Comparison of ENCODE assay signal across 10 cellular contexts in genomic region chr2:176128172-176129012, GRCh38. TPM values are rescaled to one million over a fixed set of nuclear protein-coding genes. Genes with fewer than 3 reads are reported as not detected.
DNase-seq lines count a peak whose midpoint lies in the region; ATAC-seq and TF ChIP-seq lines count a peak whose summit lies in the region.
"Had no signal": no experiment of that assay in that cellular context is flagged by ENCODE, and none has a peak within 500 bp of the region (broad histone marks: within the 10 kb centered on the region; RNA-seq: fewer than 3 reads in every experiment).

No MANE protein-coding gene starts in this region.

- H3K27ac Mint-ChIP-seq in activated CD4-positive, alpha-beta T cell treated with anti-CD3 and anti-CD28 coated beads, Interleukin-2, amount 10 ng/mL, durations not matched to agents 7 days and 5 days: peak overlapping the region; percentile 50
- H3K27ac Mint-ChIP-seq in activated B cell treated with CpG ODN at 0.5 μM for 24 hours: peak overlapping the region; percentile 30

- 7 to 10% methylated on average over 50 to 51 of the region's 51 CpGs for WGBS in testis, 2 donors

- H3K36me3 ChIP-seq in kidney epithelial cell (ENCODE audit: control insufficient read depth, insufficient read depth, low read length): no peaks in the 10 kb centered on the region
- H3K36me3 ChIP-seq in testis (ENCODE audit: low read depth, missing control alignments): no peaks in the 10 kb centered on the region

- H3K27me3 Mint-ChIP-seq in activated CD4-positive, alpha-beta T cell treated with anti-CD3 and anti-CD28 coated beads, Interleukin-2, amount 10 ng/mL, durations not matched to agents 7 days and 5 days: peaks cover 83% of the 10 kb centered on the region
- H3K27me3 Mint-ChIP-seq in activated B cell treated with CpG ODN at 0.5 μM for 24 hours: peaks cover 71% of the 10 kb centered on the region

- H3K9me3 Mint-ChIP-seq in activated CD4-positive, alpha-beta T cell treated with anti-CD3 and anti-CD28 coated beads, Interleukin-2, amount 10 ng/mL, durations not matched to agents 7 days and 5 days: no peaks in the 10 kb centered on the region
- H3K9me3 Mint-ChIP-seq in activated B cell treated with CpG ODN at 0.5 μM for 24 hours: no peaks in the 10 kb centered on the region

- H3K9me3 ChIP-seq in testis: no peaks in the 10 kb centered on the region

- DNase-seq in activated CD4-positive, alpha-beta T cell treated with anti-CD3 and anti-CD28 coated beads, Interleukin-2, amount 10 ng/mL, durations not matched to agents 7 days and 5 days: no peak
- DNase-seq in activated CD4-positive, alpha-beta T cell treated with anti-CD3 and anti-CD28 coated beads, Interleukin-2, amount 50 U/mL, for 48 hours: no peak
- DNase-seq in activated B cell treated with CpG ODN at 0.5 μM for 24 hours (no peak), kidney epithelial cell (ENCODE audit: low read depth) (no peak), testis (no peak), AML-193 (lab: John Stamatoyannopoulos, UW) (no peak)
- no peak for DNase-seq in stimulated activated CD4-positive, alpha-beta T cell treated with anti-CD3 and anti-CD28 coated beads, Interleukin-4, amount 100 ng/mL, for 24 hours
- DNase-seq: effector CD4-positive, alpha-beta T cell; Karpas-422 had no signal

- ATAC-seq in activated B cell treated with CpG ODN at 0.5 μM for 24 hours (ENCODE audit: low read depth) (no peak), GM18520 (IDR thresholded peaks at IDR 0.05; ENCODE audit: unreplicated experiment) (no peak)

- CTCF ChIA-PET in activated CD4-positive, alpha-beta T cell treated with anti-CD3 and anti-CD28 coated beads, Interleukin-2, amount 10 ng/mL, durations not matched to agents 7 days and 5 days (lab: Charles Lee): interaction anchor here (0.5 to 2.3 kb wide), 7 partner anchors 12 to 972 kb away, joined by 3 to 8 read pairs (median 3); no protein-coding TSS in a partner anchor
- CTCF ChIA-PET in activated B cell treated with CpG ODN at 0.5 μM for 24 hours (lab: Charles Lee): interaction anchor here (0.6 to 4.7 kb wide), 11 partner anchors 8 to 1037 kb away, joined by 3 to 94 read pairs (median 17); no protein-coding TSS in a partner anchor

- H3K4me3 Mint-ChIP-seq in activated CD4-positive, alpha-beta T cell treated with anti-CD3 and anti-CD28 coated beads, Interleukin-2, amount 10 ng/mL, durations not matched to agents 7 days and 5 days: peak overlapping the region; percentile 19
- peak overlapping the region; percentile 44 for H3K4me3 Mint-ChIP-seq in activated B cell treated with CpG ODN at 0.5 μM for 24 hours

- peaks cover 23% of the 10 kb centered on the region for H3K4me1 Mint-ChIP-seq in activated CD4-positive, alpha-beta T cell treated with anti-CD3 and anti-CD28 coated beads, Interleukin-2, amount 10 ng/mL, durations not matched to agents 7 days and 5 days
- peaks cover 37% of the 10 kb centered on the region for H3K4me1 Mint-ChIP-seq in activated B cell treated with CpG ODN at 0.5 μM for 24 hours

- POLR2A ChIA-PET in activated CD4-positive, alpha-beta T cell treated with anti-CD3 and anti-CD28 coated beads, Interleukin-2, amount 10 ng/mL, durations not matched to agents 7 days and 5 days (lab: Charles Lee): no interaction called here
- POLR2A ChIA-PET in activated B cell treated with CpG ODN at 0.5 μM for 24 hours (lab: Charles Lee): no interaction called here

- no peaks in the 10 kb centered on the region for H3K27me3 ChIP-seq in kidney epithelial cell (ENCODE audit: control insufficient read depth, insufficient read depth, low read length)
- no peaks in the 10 kb centered on the region for H3K27me3 ChIP-seq in testis

- H3K36me3 Mint-ChIP-seq in activated CD4-positive, alpha-beta T cell treated with anti-CD3 and anti-CD28 coated beads, Interleukin-2, amount 10 ng/mL, durations not matched to agents 7 days and 5 days (ENCODE audit: low read depth): no peaks in the 10 kb centered on the region
- no peaks in the 10 kb centered on the region for H3K36me3 Mint-ChIP-seq in activated B cell treated with CpG ODN at 0.5 μM for 24 hours (ENCODE audit: low read depth)

- peaks cover 12% of the 10 kb centered on the region for H3K4me1 ChIP-seq in testis

- TF ChIP-seq CTCF in activated B cell treated with CpG ODN at 0.5 μM for 24 hours (IDR thresholded peaks at IDR 0.05) (no peak), kidney epithelial cell (IDR thresholded peaks at IDR 0.05; ENCODE audit: insufficient read depth, low read length, poor library complexity, severe bottlenecking) (no peak), testis (IDR thresholded peaks at IDR 0.05) (no peak)

- intact Hi-C loops in activated B cell treated with CpG ODN at 0.5 μM for 24 hours (cut with micrococcal nuclease) (loop anchor here (2.0 to 5.0 kb wide), 2 partner anchors 1289 to 1634 kb away; no protein-coding TSS in a partner anchor), testis (cut with DNase I; ENCODE audit: low total_unique reads) (loop anchor here (10.0 kb wide), 1 partner anchor 1026 kb away; no protein-coding TSS in a partner anchor)

- no peak for TF ChIP-seq POLR2A in testis (IDR thresholded peaks at IDR 0.05)

- H3K4me3 ChIP-seq in kidney epithelial cell (ENCODE audit: low read depth, low read length): peak overlapping the region; percentile 67
- peak overlapping the region; percentile 81 to 85 for H3K4me3 ChIP-seq in testis

- H3K27ac ChIP-seq in testis: peak overlapping the region; percentile 93 to 98

RNA-seq across cellular contexts. Expression of gene HOXD8, which starts 1.1 kb away (rescaled TPM):
- total RNA-seq in activated CD4-positive, alpha-beta T cell treated with anti-CD3 and anti-CD28 coated beads, Interleukin-2, amount 10 ng/mL, durations not matched to agents 7 days and 5 days: not detected
- total RNA-seq in activated B cell treated with CpG ODN at 0.5 μM for 24 hours: not detected in 2 replicates
- 18.1 and 22.5 TPM in 2 replicates for total RNA-seq in kidney epithelial cell
- total RNA-seq in testis: 10 to 100 TPM; 39.8 to 41.2 TPM
- polyA plus RNA-seq in testis (ENCODE audit: insufficient read depth, low read depth, low replicate concordance): 36.6 TPM

RNA-seq across cellular contexts. Expression of gene HOXD9, which starts 5.9 kb away (rescaled TPM):
- total RNA-seq in activated CD4-positive, alpha-beta T cell treated with anti-CD3 and anti-CD28 coated beads, Interleukin-2, amount 10 ng/mL, durations not matched to agents 7 days and 5 days: not detected
- not detected in 2 replicates for total RNA-seq in activated B cell treated with CpG ODN at 0.5 μM for 24 hours
- total RNA-seq in kidney epithelial cell: 11.6 and 12.2 TPM in 2 replicates
- total RNA-seq in testis: 10 to 100 TPM; 15.7 to 21.2 TPM
- polyA plus RNA-seq in testis (ENCODE audit: insufficient read depth, low read depth, low replicate concordance): 8.2 TPM

RNA-seq across cellular contexts. Expression of gene HOXD10, which starts 11.8 kb away (rescaled TPM):
- not detected for total RNA-seq in activated CD4-positive, alpha-beta T cell treated with anti-CD3 and anti-CD28 coated beads, Interleukin-2, amount 10 ng/mL, durations not matched to agents 7 days and 5 days
- not detected in 2 replicates for total RNA-seq in activated B cell treated with CpG ODN at 0.5 μM for 24 hours
- 5.1 and 5.6 TPM in 2 replicates for total RNA-seq in kidney epithelial cell
- total RNA-seq in testis: 1 to 10 TPM; 2.7 to 3.3 TPM
- polyA plus RNA-seq in testis (ENCODE audit: insufficient read depth, low read depth, low replicate concordance): 0.92 TPM

RNA-seq across cellular contexts. Expression of gene HOXD11, which starts 21.3 kb away (rescaled TPM):
- not detected for total RNA-seq in activated CD4-positive, alpha-beta T cell treated with anti-CD3 and anti-CD28 coated beads, Interleukin-2, amount 10 ng/mL, durations not matched to agents 7 days and 5 days
- not detected in 2 replicates for total RNA-seq in activated B cell treated with CpG ODN at 0.5 μM for 24 hours
- 5.4 and 16.3 TPM in 2 replicates for total RNA-seq in kidney epithelial cell
- total RNA-seq in testis: 1 to 10 TPM in 1 of 2 donors, under 1 TPM in 1; 0.62 to 1.7 TPM
- 0.29 TPM for polyA plus RNA-seq in testis (ENCODE audit: insufficient read depth, low read depth, low replicate concordance)

RNA-seq across cellular contexts. Expression of gene HOXD4, which starts 23.0 kb away (rescaled TPM):
- not detected for total RNA-seq in activated CD4-positive, alpha-beta T cell treated with anti-CD3 and anti-CD28 coated beads, Interleukin-2, amount 10 ng/mL, durations not matched to agents 7 days and 5 days
- total RNA-seq in activated B cell treated with CpG ODN at 0.5 μM for 24 hours (not detected in 2 replicates), kidney epithelial cell (5.4 and 13.8 TPM in 2 replicates), testis (10 to 100 TPM; 11.5 to 13.3 TPM)
- 2.7 TPM for polyA plus RNA-seq in testis (ENCODE audit: insufficient read depth, low read depth, low replicate concordance)

Comparison
In these comparisons a context has a peak if more than half of its experiments do, and no peak if none do; other contexts are left out.
1. RNA of gene HOXD8, which starts 1.1 kb away (total RNA-seq): 39.8 to 41.2 TPM in testis and 18.1 to 22.5 TPM in kidney epithelial cell; not detected in activated CD4-positive, alpha-beta T cell treated with anti-CD3 and anti-CD28 coated beads, Interleukin-2, amount 10 ng/mL, durations not matched to agents 7 days and 5 days and not detected in activated B cell treated with CpG ODN at 0.5 μM for 24 hours; every median in the first group is over 10 times any median in the second.
2. RNA of gene HOXD9, which starts 5.9 kb away (total RNA-seq): 15.7 to 21.2 TPM in testis and 11.6 to 12.2 TPM in kidney epithelial cell; not detected in activated CD4-positive, alpha-beta T cell treated with anti-CD3 and anti-CD28 coated beads, Interleukin-2, amount 10 ng/mL, durations not matched to agents 7 days and 5 days and not detected in activated B cell treated with CpG ODN at 0.5 μM for 24 hours; every median in the first group is over 10 times any median in the second.